ENCODE assay signal across 20 cellular contexts in the genomic region with DNA sequence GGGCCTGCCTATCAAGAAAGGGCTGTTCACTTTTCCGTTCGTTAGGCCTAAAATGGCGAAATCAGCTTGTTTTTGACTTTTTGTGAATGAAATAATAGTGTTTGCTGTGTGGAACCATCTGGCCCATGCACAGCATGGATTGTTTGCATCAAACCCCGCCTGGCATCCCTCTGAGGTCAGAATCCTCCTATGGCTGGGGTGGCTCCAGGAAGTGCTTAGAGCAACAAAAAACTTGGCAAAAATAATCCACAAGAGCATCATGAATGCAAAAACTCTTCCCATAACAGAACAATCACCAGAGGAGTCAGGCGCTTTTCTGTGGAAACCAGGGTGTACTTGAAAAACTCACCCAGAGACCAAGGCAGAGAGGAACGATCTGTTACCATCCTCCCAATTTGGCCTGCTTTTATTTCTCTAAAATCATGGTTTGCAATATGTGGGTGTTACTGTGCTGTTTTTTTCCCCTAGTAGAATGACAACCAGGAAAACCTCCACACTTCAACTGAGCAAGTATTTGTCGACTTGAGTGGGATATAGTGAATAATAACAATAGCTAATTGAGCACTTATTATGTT. TPM values are rescaled to one million over a fixed set of nuclear protein-coding genes. Genes with fewer than 3 reads are reported as not detected.
DNase-seq lines count a peak whose midpoint lies in the region; ATAC-seq and TF ChIP-seq lines count a peak whose summit lies in the region.
"Had no signal": no experiment of that assay in that cellular context is flagged by ENCODE, and none has a peak within 500 bp of the region (broad histone marks: within the 10 kb centered on the region; RNA-seq: fewer than 3 reads in every experiment).

No MANE protein-coding gene starts in this region.

- no peak overlapping the region for H3K4me3 ChIP-seq in GM23338
- no peak overlapping the region for H3K4me3 ChIP-seq in suprapubic skin
- H3K4me3 ChIP-seq: SJSA1 had no signal

- H3K4me1 Mint-ChIP-seq in GM23338, result peaks cover 45% of the 10 kb centered on the region

- H3F3A ChIP-seq in GM23338 (replicated peaks; ENCODE audit: low read depth), result no peaks in the 10 kb centered on the region

- 0 out of 2 replicates have a peak overlapping the region, but pooled peaks have one; percentile 9 for H2AFZ ChIP-seq in GM23338

- no peaks in the 10 kb centered on the region for H3K9me3 Mint-ChIP-seq in GM23338
- H3K9me3 Mint-ChIP-seq: CD8-positive, alpha-beta T cell; IgD-negative memory B cell had no signal

- H3K9me3 ChIP-seq in suprapubic skin, result no peaks in the 10 kb centered on the region
- H3K9me3 ChIP-seq: SJSA1 had no signal

- TF ChIP-seq CTCF in GM23338 (conservative IDR thresholded peaks at IDR 0.05; ENCODE audit: low read depth in 2 of 2), result no peak
- no peak for TF ChIP-seq CTCF in suprapubic skin (IDR thresholded peaks at IDR 0.05)

- DNase-seq in GM23338 (ENCODE audit: low spot score) (no peak), NCI-H446 (lab: John Stamatoyannopoulos, UW) (peak; percentile 72 to 89), suprapubic skin (ENCODE audit: low spot score in 2 of 2) (no peak), Kasumi-1 (lab: John Stamatoyannopoulos, UW) (no peak)
- DNase-seq: ACHN; CD8-positive, alpha-beta T cell; GDM1; MV-4-11; NCI-H1105 treated with DMSO at 0.1 percent for 48 hours; NCI-H187 treated with DMSO at 0.1 percent for 48 hours; NCI-H2107; NCI-H226; NCI-H524 treated with DMSO at 0.1 percent for 48 hours; OCI-M1; T-helper 1 cell had no signal

- TF ChIP-seq POLR2A in suprapubic skin (IDR thresholded peaks at IDR 0.05), result no peak

- WGBS in suprapubic skin, result 79% methylated on average over 7 of the region's 7 CpGs

- no peaks in the 10 kb centered on the region for H3K36me3 ChIP-seq in GM23338 (ENCODE audit: insufficient read depth)
- H3K36me3 ChIP-seq in suprapubic skin, result no peaks in the 10 kb centered on the region
- H3K36me3 ChIP-seq: SJSA1 had no signal

- peaks cover 2% of the 10 kb centered on the region for H3K27me3 Mint-ChIP-seq in GM23338 (ENCODE audit: insufficient read depth, low read depth, poor library complexity)
- H3K27me3 Mint-ChIP-seq: IgD-negative memory B cell had no signal

- ATAC-seq in GM23338 (no peak), HG03521 (IDR thresholded peaks at IDR 0.05; ENCODE audit: unreplicated experiment) (no peak), GM18502 (IDR thresholded peaks at IDR 0.05; ENCODE audit: poor library complexity, unreplicated experiment) (no peak)
- ATAC-seq: CD8-positive, alpha-beta T cell had no signal

- H3K27ac Mint-ChIP-seq in GM23338, result no peak overlapping the region
- H3K27ac Mint-ChIP-seq: CD8-positive, alpha-beta T cell; IgD-negative memory B cell had no signal

- H3K79me2 ChIP-seq in GM23338 (replicated peaks; ENCODE audit: insufficient read depth), result no peaks in the 10 kb centered on the region

- H3K4me1 ChIP-seq in GM23338 (ENCODE audit: insufficient read depth), result peaks cover 20% of the 10 kb centered on the region
- H3K4me1 ChIP-seq in suprapubic skin, result peaks cover 24% of the 10 kb centered on the region

- H3K27ac ChIP-seq in GM23338 (ENCODE audit: low read depth) (no peak overlapping the region), cingulate gyrus (ENCODE audit: low read depth, low read length) (peak overlapping the region; percentile 8), suprapubic skin (peak overlapping the region; percentile 0)
- H3K27ac ChIP-seq: SJSA1 had no signal

- no peak for TF ChIP-seq EP300 in suprapubic skin (IDR thresholded peaks at IDR 0.05)

- H3K27me3 ChIP-seq in GM23338 (ENCODE audit: insufficient read depth) (no peaks in the 10 kb centered on the region), suprapubic skin (no peaks in the 10 kb centered on the region)
- H3K27me3 ChIP-seq: SJSA1 had no signal

- no peak overlapping the region for H3K4me3 Mint-ChIP-seq in GM23338
- H3K4me3 Mint-ChIP-seq: CD8-positive, alpha-beta T cell; IgD-negative memory B cell had no signal

- H3K4me2 ChIP-seq in GM23338, result no peak overlapping the region

- H3K36me3 Mint-ChIP-seq in GM23338 (ENCODE audit: low read depth), result no peaks in the 10 kb centered on the region
- H3K36me3 Mint-ChIP-seq: CD8-positive, alpha-beta T cell had no signal

- no peaks in the 10 kb centered on the region for H4K20me1 ChIP-seq in GM23338 (replicated peaks; ENCODE audit: insufficient read depth)

- no peaks in the 10 kb centered on the region for H3K9me2 ChIP-seq in GM23338 (ENCODE audit: insufficient read depth)

TF ChIP-seq in GM23338, 12 proteins besides CTCF, POLR2A, EP300 and RAD21 (continues in another document):
- TF ChIP-seq POLR2AphosphoS5 (IDR thresholded peaks at IDR 0.05; ENCODE audit: low read depth) (no peak), NANOG (IDR thresholded peaks at IDR 0.05; ENCODE audit: borderline replicate concordance) (no peak), ZNF114 (CRISPR knock-in tag; IDR thresholded peaks at IDR 0.05) (no peak), STAT1 (IDR thresholded peaks at IDR 0.05; ENCODE audit: unreplicated experiment) (no peak), CREB1 (CRISPR knock-in tag; IDR thresholded peaks at IDR 0.05; ENCODE audit: low read depth) (no peak), ZNF331 (CRISPR knock-in tag; IDR thresholded peaks at IDR 0.05; ENCODE audit: low read depth) (no peak), JUNB (IDR thresholded peaks at IDR 0.05; ENCODE audit: unreplicated experiment) (no peak)
- TF ChIP-seq, protein P1, sequence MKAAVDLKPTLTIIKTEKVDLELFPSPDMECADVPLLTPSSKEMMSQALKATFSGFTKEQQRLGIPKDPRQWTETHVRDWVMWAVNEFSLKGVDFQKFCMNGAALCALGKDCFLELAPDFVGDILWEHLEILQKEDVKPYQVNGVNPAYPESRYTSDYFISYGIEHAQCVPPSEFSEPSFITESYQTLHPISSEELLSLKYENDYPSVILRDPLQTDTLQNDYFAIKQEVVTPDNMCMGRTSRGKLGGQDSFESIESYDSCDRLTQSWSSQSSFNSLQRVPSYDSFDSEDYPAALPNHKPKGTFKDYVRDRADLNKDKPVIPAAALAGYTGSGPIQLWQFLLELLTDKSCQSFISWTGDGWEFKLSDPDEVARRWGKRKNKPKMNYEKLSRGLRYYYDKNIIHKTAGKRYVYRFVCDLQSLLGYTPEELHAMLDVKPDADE (IDR thresholded peaks at IDR 0.05), result no peak

RNA-seq across cellular contexts. Expression of gene XPNPEP1, which starts 36.3 kb away (rescaled TPM):
- total RNA-seq in GM23338 (2014; rRNA removed; shearing (Covaris generic)), result 55.8 and 60.5 TPM in 2 replicates
- 16.4 and 17.5 TPM in 2 replicates for polyA plus RNA-seq in GM23338 (2016; fragmentation: Nextera tagmentation; extraction: Ambion mirVana)
- total RNA-seq in suprapubic skin, result 100 to 1,000 TPM in 3 of 4 donors, 10 to 100 TPM in 1; 77.1 to 239 (median 109) TPM

RNA-seq across cellular contexts. Expression of gene ADD3, which starts 48.1 kb away (rescaled TPM):
- total RNA-seq in GM23338 (2014; rRNA removed; shearing (Covaris generic)), result 75.1 and 767 TPM in 2 replicates
- polyA plus RNA-seq in GM23338 (2016; fragmentation: Nextera tagmentation; extraction: Ambion mirVana), result 57.0 and 68.5 TPM in 2 replicates
- 100 to 1,000 TPM in 3 of 4 donors, 10 to 100 TPM in 1; 72.6 to 335 (median 279) TPM for total RNA-seq in suprapubic skin

Comparison
In these comparisons a context has a peak if more than half of its experiments do, and no peak if none do; other contexts are left out.
1. DNase-seq: peak in NCI-H446 (2 of 2); none in GM23338 (single experiment), suprapubic skin (0 of 2) and Kasumi-1 (0 of 2).